Comparison of ENCODE assay signal across 22 cellular contexts in genomic region chr10:78912361-78913218, GRCh38.
DNase-seq lines count a peak whose midpoint lies in the region; ATAC-seq, FAIRE-seq and TF ChIP-seq lines count a peak whose summit lies in the region.
"Had no signal": no experiment of that assay in that cellular context is flagged by ENCODE, and none has a peak within 500 bp of the region (broad histone marks: within the 10 kb centered on the region; RNA-seq: fewer than 3 reads in every experiment).

No MANE protein-coding gene starts in this region.

- no peak overlapping the region for H3K9ac ChIP-seq in HepG2 (ENCODE audit: insufficient read depth, low read depth, low read length)
- H3K9ac ChIP-seq: BLaER1 treated with 17β-estradiol and CSF1 and Interleukin-3, amounts not matched to agents 10 nM and 100 nM; SK-N-SH had no signal

- peaks cover 2 to 43% of the 10 kb centered on the region in 2 experiments; a peak in 4 of 5 replicates for H3K27me3 ChIP-seq in HepG2 (ENCODE audit: control insufficient read depth in 1 of 2, insufficient read depth in 2 of 2, low read length in 2 of 2)
- no peaks in the 10 kb centered on the region for H3K27me3 ChIP-seq in spleen (replicated peaks in 1 of 7)
- H3K27me3 ChIP-seq: BLaER1 treated with 17β-estradiol and CSF1 and Interleukin-3, amounts not matched to agents 10 nM and 100 nM had no signal

- TF ChIP-seq EP300 in HepG2 (IDR thresholded peaks at IDR 0.05; ENCODE audit: low read depth in 2 of 2, low read length in 2 of 2) (no peak), HepG2 (CRISPR knock-in tag; IDR thresholded peaks at IDR 0.05; ENCODE audit: borderline replicate concordance) (no peak)

- POLR2A ChIA-PET in HepG2 (lab: Yijun Ruan, JAX), result no interaction called here

- DNase-seq in DMS79 treated with DMSO at 0.1 percent for 48 hours (lab: John Stamatoyannopoulos, UW), result peak; percentile 24
- DNase-seq in DMS79 (lab: John Stamatoyannopoulos, UW), result no peak
- no peak for DNase-seq in HepG2 (ENCODE audit: low spot score)
- DNase-seq in spleen, result peak; percentile 56
- no peak for DNase-seq in NCI-H69 (lab: John Stamatoyannopoulos, UW)
- DNase-seq in foreskin fibroblast, result no peak
- no peak for DNase-seq in GM12892 (ENCODE audit: insufficient read length)
- DNase-seq: ACHN; CD8-positive, alpha-beta T cell; GOT3; NCI-H146; NCI-H2029; NCI-H226; SHP77; SK-N-SH had no signal

- CTCF ChIA-PET in HepG2 (lab: Yijun Ruan, JAX; ENCODE audit: low intra/inter-chr PET ratio, low total read pairs), result no interaction called here

- H3K4me1 ChIP-seq in HepG2 (ENCODE audit: insufficient read depth, low read length), result peaks cover 56% of the 10 kb centered on the region
- peaks cover 0 to 61% (median 14%) of the 10 kb centered on the region in 6 donors for H3K4me1 ChIP-seq in spleen

- TF ChIP-seq POLR2A in HepG2 (IDR thresholded peaks at IDR 0.05; ENCODE audit: insufficient read depth in 1 of 2, low read depth in 2 of 2, low read length in 2 of 2) (no peak), spleen (IDR thresholded peaks at IDR 0.05) (no peak), GM12892 (IDR thresholded peaks at IDR 0.05; ENCODE audit: low read depth, low read length) (no peak)

- in situ Hi-C loops in HepG2 (cut with HindIII; ENCODE audit: extremely low pct_ligation_motif_present, low pct_unique_long_range_greater_than_20kb), result no loop called here

- H3K4me2 ChIP-seq in HepG2 (ENCODE audit: low read depth, low read length), result no peak overlapping the region
- H3K4me2 ChIP-seq: SK-N-SH had no signal

- no peak overlapping the region for H3K27ac ChIP-seq in HepG2 (ENCODE audit: extremely low read length, insufficient read depth, low read length)
- H3K27ac ChIP-seq in spleen, result no peak overlapping the region
- H3K27ac ChIP-seq: 22Rv1; BLaER1 treated with 17β-estradiol and CSF1 and Interleukin-3, amounts not matched to agents 10 nM and 100 nM had no signal

- no peak for FAIRE-seq in HepG2 (lab: Jason Lieb, UNC)
- no peak for FAIRE-seq in GM12892 (lab: Jason Lieb, UNC)
- FAIRE-seq: G401.6, GM18507, GM19239, K562 had no signal

- intact Hi-C loops in HepG2 (cut with micrococcal nuclease; ENCODE audit: unreplicated experiment), result loop anchor here (10.0 kb wide), 1 partner anchor 62 kb away; no protein-coding TSS in a partner anchor
- intact Hi-C loops in spleen (cut with DNase I; ENCODE audit: low total_unique reads), result no loop called here

- no TSS peak for BruUV-seq in HepG2 (replicated peaks; lab: Mats Ljungman, UMichigan)

- no peak overlapping the region for H2AFZ ChIP-seq in HepG2 (ENCODE audit: low read length)

- TF ChIP-seq CTCF in HepG2 (CRISPR knock-in tag; IDR thresholded peaks at IDR 0.05) (no peak), spleen (IDR thresholded peaks at IDR 0.05 in 8 of 11, conservative IDR thresholded peaks at IDR 0.05 in 3 of 11) (no peak), foreskin fibroblast (IDR thresholded peaks at IDR 0.05; ENCODE audit: low read depth, low read length) (no peak)

- no peaks in the 10 kb centered on the region for H3K9me3 ChIP-seq in HepG2 (ENCODE audit: low read length)
- no peaks in the 10 kb centered on the region for H3K9me3 ChIP-seq in spleen
- H3K9me3 ChIP-seq: BLaER1 treated with 17β-estradiol and CSF1 and Interleukin-3, amounts not matched to agents 10 nM and 100 nM; SK-N-SH had no signal

- H3K4me3 ChIP-seq in HepG2 (replicated peaks in 1 of 3; ENCODE audit: insufficient read depth in 1 of 3, low read depth in 2 of 3, low read length in 3 of 3) (no peak overlapping the region), spleen (no peak overlapping the region), foreskin fibroblast (ENCODE audit: low read depth in 1 of 2, low read length in 2 of 2) (no peak overlapping the region)
- H3K4me3 ChIP-seq: BLaER1 treated with 17β-estradiol and CSF1 and Interleukin-3, amounts not matched to agents 10 nM and 100 nM; K562 had no signal

- H4K20me1 ChIP-seq in HepG2 (ENCODE audit: insufficient read depth, low read length), result peaks cover 3% of the 10 kb centered on the region
- H4K20me1 ChIP-seq: BLaER1 treated with 17β-estradiol and CSF1 and Interleukin-3, amounts not matched to agents 10 nM and 100 nM had no signal

- no peaks in the 10 kb centered on the region for H3K79me2 ChIP-seq in HepG2 (ENCODE audit: insufficient read depth, low read length)

- no peaks in the 10 kb centered on the region for H3K36me3 ChIP-seq in HepG2 (replicated peaks in 1 of 2; ENCODE audit: control insufficient read depth in 1 of 2, insufficient read depth in 2 of 2, low read length in 2 of 2)
- no peaks in the 10 kb centered on the region for H3K36me3 ChIP-seq in spleen
- H3K36me3 ChIP-seq: BLaER1 treated with 17β-estradiol and CSF1 and Interleukin-3, amounts not matched to agents 10 nM and 100 nM had no signal

- ATAC-seq in HepG2 (peak; percentile 9; the same call in 2 of the 3 replicates), HG03159 (IDR thresholded peaks at IDR 0.05; ENCODE audit: unreplicated experiment) (no peak)
- ATAC-seq: CD8-positive, alpha-beta T cell; K562 had no signal

- 54% methylated on average over 11 of the region's 11 CpGs for WGBS in HepG2 (ENCODE audit: low lambda C conversion rate)
- WGBS in spleen, 5 donors, result 72 to 88% (median 83%) methylated on average over 11 of the region's 11 CpGs

- no peak for TF ChIP-seq RAD21 in HepG2 (CRISPR knock-in tag; IDR thresholded peaks at IDR 0.05)

TF ChIP-seq in HepG2, 621 proteins besides CTCF, POLR2A, EP300 and RAD21:
- TF ChIP-seq EEA1 (CRISPR knock-in tag; IDR thresholded peaks at IDR 0.05; ENCODE audit: borderline replicate concordance) (no peak), ZKSCAN5 (CRISPR knock-in tag; IDR thresholded peaks at IDR 0.05) (no peak), NRL (CRISPR knock-in tag; IDR thresholded peaks at IDR 0.05; ENCODE audit: borderline replicate concordance) (no peak), ZNF749 (CRISPR knock-in tag; IDR thresholded peaks at IDR 0.05; ENCODE audit: borderline replicate concordance) (no peak), BRCA1 (CRISPR knock-in tag; IDR thresholded peaks at IDR 0.05) (no peak), POGK (CRISPR knock-in tag; conservative IDR thresholded peaks at IDR 0.05) (no peak), JUND (CRISPR knock-in tag; IDR thresholded peaks at IDR 0.05) (no peak), YEATS4 (CRISPR knock-in tag; IDR thresholded peaks at IDR 0.05; ENCODE audit: borderline replicate concordance) (no peak), ELK4 (CRISPR knock-in tag; IDR thresholded peaks at IDR 0.05; ENCODE audit: borderline replicate concordance) (no peak), ZNF629 (CRISPR knock-in tag; conservative IDR thresholded peaks at IDR 0.05) (no peak), MXD1 (CRISPR knock-in tag; IDR thresholded peaks at IDR 0.05) (no peak), ZNF674 (CRISPR knock-in tag; IDR thresholded peaks at IDR 0.05; ENCODE audit: low read depth) (no peak), ZFP36L2 (CRISPR knock-in tag; IDR thresholded peaks at IDR 0.05) (no peak), ZBTB43 (CRISPR knock-in tag; conservative IDR thresholded peaks at IDR 0.05) (no peak), ZNF737 (CRISPR knock-in tag; IDR thresholded peaks at IDR 0.05; ENCODE audit: borderline replicate concordance) (no peak), ZNF557 (CRISPR knock-in tag; IDR thresholded peaks at IDR 0.05) (no peak)

Comparison
In these comparisons a context has a peak if more than half of its experiments do, and no peak if none do; other contexts are left out.
1. DNase-seq: peak in DMS79 treated with DMSO at 0.1 percent for 48 hours (single experiment) and spleen (single experiment); none in DMS79 (single experiment), HepG2 (single experiment), NCI-H69 (single experiment), foreskin fibroblast (0 of 2) and GM12892 (single experiment).